15 cellular contexts compared by ENCODE assay signal in the genomic region with DNA sequence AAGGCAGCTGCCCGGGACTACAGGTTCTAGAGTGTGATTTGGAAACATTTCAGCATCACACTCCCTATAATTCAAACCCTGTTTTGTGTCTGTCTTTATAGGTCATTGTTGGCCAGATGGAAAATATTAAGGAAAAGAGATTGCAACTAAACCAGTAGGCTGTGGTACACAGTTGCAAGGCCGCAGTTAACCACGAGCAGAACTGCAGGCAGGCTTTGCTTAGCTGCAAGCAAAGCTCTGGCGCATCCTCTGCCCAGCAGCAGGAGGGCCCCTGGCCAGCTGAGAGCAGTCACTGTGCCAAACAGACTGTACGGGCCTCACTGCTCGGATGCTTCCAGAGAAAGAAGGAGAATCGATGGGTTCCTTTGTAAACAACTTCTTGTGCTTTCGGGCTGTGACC.
DNase-seq lines count a peak whose midpoint lies in the region; ATAC-seq and TF ChIP-seq lines count a peak whose summit lies in the region.
"Had no signal": no experiment of that assay in that cellular context is flagged by ENCODE, and none has a peak within 500 bp of the region (broad histone marks: within the 10 kb centered on the region; RNA-seq: fewer than 3 reads in every experiment).

No MANE protein-coding gene starts in this region.

- H3K4me3 ChIP-seq in thyroid gland (replicated peaks in 1 of 3) = no peak overlapping the region
- H3K4me3 ChIP-seq: spleen, transverse colon had no signal

- TF ChIP-seq CTCF in thyroid gland (IDR thresholded peaks at IDR 0.05) = peak in 1 of 6 experiments; percentile 22

- no peak for ATAC-seq in GM18505 (IDR thresholded peaks at IDR 0.05; ENCODE audit: unreplicated experiment)
- ATAC-seq: activated T-helper 17 cell treated with anti-CD3 and anti-CD28 coated beads, Interleukin-2, amount 50 U/mL, for 72 hours; naive thymus-derived CD8-positive, alpha-beta T cell had no signal

- TF ChIP-seq POLR2A in thyroid gland (IDR thresholded peaks at IDR 0.05) (no peak), GM18505 (IDR thresholded peaks at IDR 0.05; ENCODE audit: borderline replicate concordance, extremely low read depth, insufficient read depth, insufficient read length) (no peak)

- peaks cover 16 to 29% of the 10 kb centered on the region in 2 donors for H3K4me1 ChIP-seq in thyroid gland
- H3K4me1 ChIP-seq: transverse colon had no signal

- no peaks in the 10 kb centered on the region for H3K27me3 ChIP-seq in thyroid gland
- H3K27me3 ChIP-seq: spleen, transverse colon had no signal

- whole genome bisulfite sequencing in thyroid gland, 2 donors = 35 to 42% methylated on average over 8 of the region's 8 CpGs

- peak overlapping the region; percentile 12 to 67 (median 44) for H3K27ac ChIP-seq in thyroid gland
- H3K27ac ChIP-seq: spleen, transverse colon had no signal

- no peaks in the 10 kb centered on the region for H3K36me3 ChIP-seq in thyroid gland
- H3K36me3 ChIP-seq: transverse colon had no signal

- H3K9me3 ChIP-seq in thyroid gland = no peaks in the 10 kb centered on the region

- DNase-seq in NCI-H345 (lab: John Stamatoyannopoulos, UW) (peak; percentile 18), NCI-H345 treated with DMSO at 0.1 percent for 48 hours (lab: John Stamatoyannopoulos, UW; ENCODE audit: unreplicated experiment) (no peak), cerebellum (ENCODE audit: low spot score) (peak; percentile 65), iPS-NIHi7 (ENCODE audit: extremely low spot score) (peak; percentile 28), thyroid gland (peak; percentile 87 to 91), NCI-H128 (lab: John Stamatoyannopoulos, UW; ENCODE audit: unreplicated experiment) (no peak), NOMO-1 treated with dmso at 0.1 percent for 144 hours (lab: John Stamatoyannopoulos, UW; ENCODE audit: unreplicated experiment) (no peak)
- DNase-seq: activated CD4-positive, alpha-beta T cell treated with anti-CD3 and anti-CD28 coated beads, Interleukin-2, amount 50 U/mL, for 4 hours; erythroblast; naive thymus-derived CD8-positive, alpha-beta T cell; NCI-H2171; spleen; transverse colon had no signal

- intact Hi-C loops in thyroid gland (cut with DNase I) = no loop called here

Comparison
In these comparisons a context has a peak if more than half of its experiments do, and no peak if none do; other contexts are left out.
1. DNase-seq: peak in NCI-H345 (single experiment), cerebellum (single experiment), iPS-NIHi7 (single experiment) and thyroid gland (2 of 2); none in NCI-H345 treated with DMSO at 0.1 percent for 48 hours (single experiment), NCI-H128 (single experiment) and NOMO-1 treated with dmso at 0.1 percent for 144 hours (single experiment).